8 cellular contexts compared by ENCODE assay signal in the genomic region with DNA sequence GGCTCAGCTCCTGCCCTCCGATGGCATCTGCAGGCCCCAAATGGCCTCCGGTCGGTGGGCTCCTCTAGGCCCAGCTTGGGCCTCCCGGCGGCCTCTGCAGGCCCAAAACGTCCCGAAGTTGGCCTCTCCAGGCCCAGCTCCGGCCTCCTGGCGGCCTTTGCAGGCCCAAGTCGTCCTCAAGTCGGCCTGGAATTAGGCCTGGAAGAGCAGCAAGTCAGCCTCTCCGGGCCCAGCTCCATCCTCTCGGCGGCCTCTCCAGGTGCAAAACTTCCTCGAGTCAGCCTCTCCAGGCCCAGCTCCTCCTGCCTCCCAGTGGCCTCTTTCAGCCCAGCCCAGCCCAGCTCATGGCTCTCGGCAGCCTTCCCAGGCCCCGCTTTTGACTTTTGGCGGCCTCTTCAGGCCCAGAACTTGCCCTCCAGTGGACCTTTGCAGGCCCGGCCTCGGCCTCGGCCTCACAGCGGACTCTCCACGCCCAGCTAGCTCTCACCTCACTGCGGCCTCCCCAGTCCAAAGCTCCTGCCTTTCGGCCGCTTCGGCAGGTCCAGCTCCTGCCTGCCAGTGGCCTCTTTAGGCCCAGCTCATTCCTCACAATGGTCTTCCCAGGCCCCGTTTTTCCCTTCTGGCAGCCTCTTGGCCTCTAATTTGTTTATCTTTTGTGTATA.
DNase-seq lines count a peak whose midpoint lies in the region; ATAC-seq, FAIRE-seq and TF ChIP-seq lines count a peak whose summit lies in the region.
"Not testable (repeated sequence)": the region's sequence is repeated elsewhere in the genome, so short reads cannot be mapped to it uniquely, and the experiment has no call there.

No MANE protein-coding gene starts in this region.

- CTCF ChIA-PET in Caco-2 (lab: Charles Lee); Calu3 (lab: Charles Lee): not testable (repeated sequence)

- intact Hi-C loops in Caco-2 (cut with micrococcal nuclease; ENCODE audit: unreplicated experiment); Calu3 (cut with micrococcal nuclease; ENCODE audit: unreplicated experiment); Right ventricle myocardium superior (cut with DNase I); kidney (cut with DNase I); posterior vena cava (cut with DNase I): not testable (repeated sequence)

- DNase-seq in Caco-2; Calu3; endothelial cell (ENCODE audit: low spot score): not testable (repeated sequence)
- DNase-seq in GM13977 (ENCODE audit: low spot score) (peak; percentile 0), RWPE2 (ENCODE audit: low spot score) (peak; percentile 31), Right ventricle myocardium superior (peak; percentile 17), kidney (peak; percentile 54), posterior vena cava (ENCODE audit: low spot score) (peak; percentile 70)

- not testable (repeated sequence) for H3K4me3 ChIP-seq in Caco-2 (ENCODE audit: low read depth, low read length); RWPE2 (ENCODE audit: severe bottlenecking); kidney (ENCODE audit: low read length in 2 of 2)

- H3K4me3 Mint-ChIP-seq in Caco-2 (ENCODE audit: unreplicated experiment); Calu3 (ENCODE audit: low read depth, unreplicated experiment): not testable (repeated sequence)
- peak overlapping the region; percentile 62 for H3K4me3 Mint-ChIP-seq in endothelial cell (ENCODE audit: unreplicated experiment)

- not testable (repeated sequence) for H3K36me3 ChIP-seq in Caco-2 (ENCODE audit: control insufficient read depth, insufficient read depth, low read length); RWPE2 (ENCODE audit: low read depth); kidney (ENCODE audit: control insufficient read depth in 1 of 2, insufficient read depth in 2 of 2, low read length in 2 of 2)

- POLR2A ChIA-PET in Caco-2 (lab: Charles Lee), result not testable (repeated sequence)

- not testable (repeated sequence) for H3K4me1 Mint-ChIP-seq in Caco-2 (ENCODE audit: low read depth, unreplicated experiment); Calu3 (ENCODE audit: low read depth, unreplicated experiment); endothelial cell (ENCODE audit: unreplicated experiment)

- H3K9me3 ChIP-seq in Caco-2; RWPE2 (ENCODE audit: severe bottlenecking); kidney (ENCODE audit: control insufficient read depth in 1 of 2, low read length in 2 of 2): not testable (repeated sequence)

- BruUV-seq in Caco-2 (replicated peaks; lab: Mats Ljungman, UMichigan); Calu3 (replicated peaks; lab: Mats Ljungman, UMichigan): not testable (repeated sequence)

- not testable (repeated sequence) for FAIRE-seq in kidney (lab: Jason Lieb, UNC)

- H3K36me3 Mint-ChIP-seq in Caco-2 (ENCODE audit: insufficient read depth, unreplicated experiment) (peaks cover 36% of the 10 kb centered on the region), Calu3 (ENCODE audit: insufficient read depth, unreplicated experiment) (peaks cover 24% of the 10 kb centered on the region), endothelial cell (ENCODE audit: low read depth, unreplicated experiment) (peaks cover 14% of the 10 kb centered on the region)

- ATAC-seq in RWPE2 (ENCODE audit: low read depth); Right ventricle myocardium superior (ENCODE audit: poor library complexity): not testable (repeated sequence)

- peak overlapping the region; percentile 32 for H3K27ac Mint-ChIP-seq in Caco-2 (ENCODE audit: unreplicated experiment)
- peak overlapping the region; percentile 36 for H3K27ac Mint-ChIP-seq in Calu3 (ENCODE audit: unreplicated experiment)
- not testable (repeated sequence) for H3K27ac Mint-ChIP-seq in endothelial cell (ENCODE audit: unreplicated experiment)

- H3K9me3 Mint-ChIP-seq in Caco-2 (ENCODE audit: unreplicated experiment); Calu3 (ENCODE audit: low read depth, unreplicated experiment); endothelial cell (ENCODE audit: unreplicated experiment): not testable (repeated sequence)

- not testable (repeated sequence) for H3K4me1 ChIP-seq in Caco-2; RWPE2 (ENCODE audit: insufficient read depth, poor library complexity, severe bottlenecking); kidney (ENCODE audit: control insufficient read depth in 1 of 2, insufficient read depth in 1 of 2, low read depth in 1 of 2, low read length in 2 of 2)

- H3K9ac ChIP-seq in kidney (ENCODE audit: low read length in 2 of 2), result not testable (repeated sequence)

- H3K27me3 ChIP-seq in Caco-2 (replicated peaks; ENCODE audit: control insufficient read depth, insufficient read depth, low read length); RWPE2 (ENCODE audit: insufficient read depth, poor library complexity, severe bottlenecking): not testable (repeated sequence)

- H3K27me3 Mint-ChIP-seq in Caco-2 (ENCODE audit: insufficient read depth, unreplicated experiment); Calu3 (ENCODE audit: unreplicated experiment); endothelial cell (ENCODE audit: unreplicated experiment): not testable (repeated sequence)

- in situ Hi-C loops in GM13977 (cut with MboI; ENCODE audit: low pct_unique_long_range_greater_than_20kb, low sequenced_read_pairs, unreplicated experiment), result not testable (repeated sequence)

- not testable (repeated sequence) for H3K27ac ChIP-seq in RWPE2 (ENCODE audit: poor library complexity, severe bottlenecking); kidney (ENCODE audit: low read depth in 2 of 2, low read length in 2 of 2)

- not testable (repeated sequence) for TF ChIP-seq CTCF in Caco-2 (IDR thresholded peaks at IDR 0.05; ENCODE audit: insufficient read depth in 1 of 2, low read depth in 1 of 2, low read length in 1 of 2, severe bottlenecking in 1 of 2, unreplicated experiment in 1 of 2); Calu3 (IDR thresholded peaks at IDR 0.05; ENCODE audit: unreplicated experiment); GM13977 (IDR thresholded peaks at IDR 0.05; ENCODE audit: extremely low read depth, insufficient read depth, missing control alignments); RWPE2 (IDR thresholded peaks at IDR 0.05; ENCODE audit: poor library complexity, severe bottlenecking); endothelial cell (IDR thresholded peaks at IDR 0.05; ENCODE audit: unreplicated experiment); kidney (IDR thresholded peaks at IDR 0.05; ENCODE audit: borderline replicate concordance, extremely low read depth, insufficient read depth)
